Comparison of ENCODE assay signal across 18 cellular contexts in the genomic region with DNA sequence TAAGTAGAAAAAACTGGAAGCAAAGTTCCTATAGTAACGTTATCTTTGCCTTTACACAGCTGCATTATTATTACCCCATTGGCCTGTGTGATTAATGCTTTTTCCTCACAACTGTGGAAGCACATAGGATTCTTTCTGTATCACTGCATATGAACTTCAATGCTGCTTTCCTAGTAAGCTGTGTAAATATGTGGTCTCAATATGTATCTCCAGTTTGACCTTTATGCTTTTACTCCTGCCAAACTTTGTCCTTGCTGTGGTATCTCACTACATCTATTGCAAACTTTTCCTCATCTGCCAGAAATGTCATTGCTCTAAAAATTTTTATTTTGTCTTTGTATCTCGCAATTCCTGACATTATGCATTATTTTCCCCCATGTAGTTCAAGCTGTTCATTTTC.
DNase-seq lines count a peak whose midpoint lies in the region; ATAC-seq and TF ChIP-seq lines count a peak whose summit lies in the region.
"Had no signal": no experiment of that assay in that cellular context is flagged by ENCODE, and none has a peak within 500 bp of the region (broad histone marks: within the 10 kb centered on the region; RNA-seq: fewer than 3 reads in every experiment).

No MANE protein-coding gene starts in this region.

- H3K4me3 ChIP-seq in GM23248, result no peak overlapping the region
- peak overlapping the region; percentile 42 for H3K4me3 ChIP-seq in adipocyte (ENCODE audit: low read length)
- no peak overlapping the region for H3K4me3 ChIP-seq in smooth muscle cell
- H3K4me3 ChIP-seq: mucosa of descending colon had no signal

- H3K4me1 ChIP-seq in GM23248 (ENCODE audit: insufficient read depth), result peaks cover 68% of the 10 kb centered on the region
- H3K4me1 ChIP-seq in adipocyte (ENCODE audit: control insufficient read depth, insufficient read depth, low read length), result peaks cover 82% of the 10 kb centered on the region
- H3K4me1 ChIP-seq in smooth muscle cell (ENCODE audit: low read depth), result peaks cover 41% of the 10 kb centered on the region

- no peaks in the 10 kb centered on the region for H3K27me3 ChIP-seq in GM23248 (replicated peaks; ENCODE audit: insufficient read depth)
- no peaks in the 10 kb centered on the region for H3K27me3 ChIP-seq in adipocyte (replicated peaks; ENCODE audit: control insufficient read depth, insufficient read depth, low read length)
- H3K27me3 ChIP-seq in smooth muscle cell (ENCODE audit: low read depth), result no peaks in the 10 kb centered on the region
- H3K27me3 ChIP-seq: foreskin keratinocyte had no signal

- no peak for ATAC-seq in GM19023 (IDR thresholded peaks at IDR 0.05; ENCODE audit: unreplicated experiment)
- ATAC-seq: activated CD4-positive, CD25-positive, alpha-beta regulatory T cell treated with anti-CD3 and anti-CD28 coated beads, Interleukin-2, amount 50 U/mL, for 24 hours; foreskin keratinocyte; mucosa of descending colon had no signal

- H3K9me2 ChIP-seq in GM23248 (ENCODE audit: insufficient read depth), result no peaks in the 10 kb centered on the region

- H3K4me2 ChIP-seq in GM23248 (ENCODE audit: unreplicated experiment) (peak overlapping the region; percentile 34), smooth muscle cell (peak overlapping the region; percentile 44)

- peaks cover 43% of the 10 kb centered on the region; the same call in 1 of the 2 replicates for H4K20me1 ChIP-seq in GM23248 (ENCODE audit: insufficient read depth)
- peaks cover 100% of the 10 kb centered on the region for H4K20me1 ChIP-seq in smooth muscle cell (ENCODE audit: low read depth)

- H3K36me3 ChIP-seq in GM23248 (ENCODE audit: low read depth) (no peaks in the 10 kb centered on the region), adipocyte (ENCODE audit: control insufficient read depth, insufficient read depth, low read length, severe bottlenecking) (no peaks in the 10 kb centered on the region), smooth muscle cell (ENCODE audit: low read depth) (no peaks in the 10 kb centered on the region)

- 64 to 75% methylated on average over 2 of the region's 2 CpGs for WGBS in GM23248 (ENCODE audit: low coverage in 1 of 2, low lambda C conversion rate in 2 of 2, missing lambda C conversion rate in 2 of 2), 2 experiments
- whole genome bisulfite sequencing in smooth muscle cell (ENCODE audit: low lambda C conversion rate), result 79% methylated on average over 2 of the region's 2 CpGs

- in situ Hi-C loops in GM23248 (cut with MboI), result no loop called here

- H3K9me3 ChIP-seq in GM23248 (ENCODE audit: low read depth), result no peaks in the 10 kb centered on the region
- H3K9me3 ChIP-seq in adipocyte (ENCODE audit: control insufficient read depth, low read length), result no peaks in the 10 kb centered on the region
- no peaks in the 10 kb centered on the region for H3K9me3 ChIP-seq in smooth muscle cell (replicated peaks; ENCODE audit: low read depth)
- H3K9me3 ChIP-seq: mucosa of descending colon had no signal

- DNase-seq in GM23248 (peak; percentile 51), adipocyte (ENCODE audit: low read depth) (peak; percentile 42), hepatic stellate cell (ENCODE audit: low spot score) (peak; percentile 24), smooth muscle cell (lab: John Stamatoyannopoulos, UW; ENCODE audit: unreplicated experiment) (no peak), H4 (ENCODE audit: low spot score) (no peak), cerebellar cortex (ENCODE audit: low spot score) (no peak)
- DNase-seq: activated CD8-positive, alpha-beta memory T cell treated with anti-CD3 and anti-CD28 coated beads for 24 hours; C1 segment of cervical spinal cord; endodermal cell; foreskin keratinocyte; GDM1; mucosa of descending colon; NCI-H146; stimulated activated CD4-positive, alpha-beta T cell treated with anti-CD3 and anti-CD28 coated beads, Interleukin-4, amount 100 ng/mL, for 1 hour; substantia nigra; T-helper 9 cell had no signal

- H3K27ac ChIP-seq in GM23248 (peak overlapping the region; percentile 63), smooth muscle cell (ENCODE audit: low read depth) (peak overlapping the region; percentile 59)
- H3K27ac ChIP-seq: foreskin keratinocyte had no signal

- H3F3A ChIP-seq in GM23248 (ENCODE audit: insufficient read depth), result peaks cover 49% of the 10 kb centered on the region
- H3F3A ChIP-seq in smooth muscle cell (ENCODE audit: low read depth), result peaks cover 4% of the 10 kb centered on the region

- H3K79me2 ChIP-seq in GM23248 (ENCODE audit: insufficient read depth) (peaks cover 99% of the 10 kb centered on the region), smooth muscle cell (ENCODE audit: low read depth) (peaks cover 92% of the 10 kb centered on the region)

- no peak for TF ChIP-seq CTCF in smooth muscle cell (IDR thresholded peaks at IDR 0.05; ENCODE audit: borderline replicate concordance, insufficient read depth, poor library complexity, severe bottlenecking)

- H3K9ac ChIP-seq in GM23248 (peak overlapping the region; percentile 31), adipocyte (ENCODE audit: low read length) (peak overlapping the region; percentile 59), smooth muscle cell (ENCODE audit: low read depth) (no peak overlapping the region)

- H2AFZ ChIP-seq in GM23248, result no peak overlapping the region
- no peak overlapping the region for H2AFZ ChIP-seq in smooth muscle cell (ENCODE audit: low read depth)

Comparison
In these comparisons a context has a peak if more than half of its experiments do, and no peak if none do; other contexts are left out.
1. DNase-seq: peak in GM23248 (single experiment), adipocyte (single experiment) and hepatic stellate cell (single experiment); none in smooth muscle cell (single experiment), H4 (single experiment) and cerebellar cortex (single experiment).